Comparison of ENCODE assay signal across 8 cellular contexts in genomic region chr3:150603090-150603887, GRCh38. TPM values are rescaled to one million over a fixed set of nuclear protein-coding genes. Genes with fewer than 3 reads are reported as not detected.
A peak's percentile ranks its signal among the peaks of the same experiment; 100 is the strongest.
DNase-seq lines count a peak whose midpoint lies in the region; ATAC-seq and TF ChIP-seq lines count a peak whose summit lies in the region.

SELENOT (plus strand) TSS chr3:150603321; CDS start chr3:150603363, 42 bp downstream.

- ATAC-seq in GM19043 (IDR thresholded peaks at IDR 0.05; ENCODE audit: low read depth, unreplicated experiment) = peak; percentile 46
- peak; percentile 49 for ATAC-seq in HG03378 (IDR thresholded peaks at IDR 0.05; ENCODE audit: unreplicated experiment)

- H3K27me3 ChIP-seq in kidney epithelial cell (ENCODE audit: control insufficient read depth, insufficient read depth, low read length) = no peaks in the 10 kb centered on the region

- peak within 1 kb of the TSS; percentile 74 for H3K4me3 ChIP-seq in kidney epithelial cell (ENCODE audit: low read depth, low read length)

- peak; percentile 96 for DNase-seq in AML-193 (lab: John Stamatoyannopoulos, UW)
- peak; percentile 78 for DNase-seq in NCI-H510A (lab: John Stamatoyannopoulos, UW)
- peak; percentile 92 for DNase-seq in activated CD4-positive, alpha-beta T cell treated with anti-CD3 and anti-CD28 coated beads for 1 hour
- DNase-seq in cerebellum (ENCODE audit: low spot score) = peak; percentile 92
- peak; percentile 85 for DNase-seq in kidney epithelial cell (ENCODE audit: low read depth)
- DNase-seq in stimulated activated CD4-positive, alpha-beta T cell treated with anti-CD3 and anti-CD28 coated beads, Interleukin-15, amount 100 ng/mL, for 48 hours (ENCODE audit: low read depth in 2 of 2) = peak; percentile 85 to 90

- TF ChIP-seq CTCF in kidney epithelial cell (IDR thresholded peaks at IDR 0.05; ENCODE audit: insufficient read depth, low read length, poor library complexity, severe bottlenecking) = peak; percentile 12

- H3K36me3 ChIP-seq in kidney epithelial cell (ENCODE audit: control insufficient read depth, insufficient read depth, low read length) = no peaks in the 10 kb centered on the region

RNA-seq across cellular contexts. Expression of gene SELENOT, which starts in this region (rescaled TPM):
- total RNA-seq in cerebellum (77.0 TPM), kidney epithelial cell (109 and 135 TPM in 2 replicates)

Comparison
In these comparisons a context has a peak if more than half of its experiments do, and no peak if none do; other contexts are left out.
1. Peak in every context shown above with its lines: DNase-seq, ATAC-seq and H3K4me3 ChIP-seq.